ENCODE assay signal across 21 cellular contexts in genomic region chr2:12685145-12685544, GRCh38. TPM values are rescaled to one million over a fixed set of nuclear protein-coding genes. Genes with fewer than 3 reads are reported as not detected.
A peak's percentile ranks its signal among the peaks of the same experiment; 100 is the strongest.
DNase-seq lines count a peak whose midpoint lies in the region; ATAC-seq and TF ChIP-seq lines count a peak whose summit lies in the region.
"Had no signal": no experiment of that assay in that cellular context is flagged by ENCODE, and none has a peak within 500 bp of the region (broad histone marks: within the 10 kb centered on the region; RNA-seq: fewer than 3 reads in every experiment).

No MANE protein-coding gene starts in this region.

- no peaks in the 10 kb centered on the region for H3K9me2 ChIP-seq in SK-N-SH
- H3K9me2 ChIP-seq in PC-9 (ENCODE audit: insufficient read depth), result no peaks in the 10 kb centered on the region

- TF ChIP-seq CTCF in SK-N-SH (IDR thresholded peaks at IDR 0.05) (no peak), PC-9 (conservative IDR thresholded peaks at IDR 0.05) (no peak), fibroblast of lung (conservative IDR thresholded peaks at IDR 0.05 in 1 of 2, IDR thresholded peaks at IDR 0.05 in 1 of 2; ENCODE audit: low read depth in 1 of 2, low read length in 2 of 2) (no peak)

- no peaks in the 10 kb centered on the region for H4K20me1 ChIP-seq in SK-N-SH (ENCODE audit: insufficient read depth)
- no peaks in the 10 kb centered on the region for H4K20me1 ChIP-seq in PC-9 (ENCODE audit: insufficient read depth)
- H4K20me1 ChIP-seq in fibroblast of lung (ENCODE audit: control insufficient read depth, extremely low read depth, insufficient read depth, low read length), result no peaks in the 10 kb centered on the region

- H3K4me2 ChIP-seq in SK-N-SH, result no peak overlapping the region
- H3K4me2 ChIP-seq in PC-9, result peak overlapping the region; percentile 42
- no peak overlapping the region for H3K4me2 ChIP-seq in fibroblast of lung (ENCODE audit: extremely low read depth, insufficient read depth, low read length)

- H3K9me3 ChIP-seq in SK-N-SH (peaks cover 6% of the 10 kb centered on the region; the same call in 1 of the 2 replicates), PC-9 (ENCODE audit: insufficient read depth, low read depth) (peaks cover 10% of the 10 kb centered on the region), fibroblast of lung (ENCODE audit: control insufficient read depth, insufficient read depth, low read depth, low read length) (no peaks in the 10 kb centered on the region), stomach smooth muscle (ENCODE audit: control insufficient read depth in 2 of 2, low read length in 2 of 2) (no peaks in the 10 kb centered on the region)
- H3K9me3 ChIP-seq: breast epithelium, thyroid gland had no signal

- H3K27me3 ChIP-seq in SK-N-SH (ENCODE audit: insufficient read depth) (no peaks in the 10 kb centered on the region), PC-9 (ENCODE audit: insufficient read depth, low read depth) (no peaks in the 10 kb centered on the region), fibroblast of lung (ENCODE audit: control insufficient read depth, insufficient read depth, low read length) (no peaks in the 10 kb centered on the region), stomach smooth muscle (ENCODE audit: control insufficient read depth in 1 of 2, insufficient read depth in 2 of 2, low read length in 2 of 2) (no peaks in the 10 kb centered on the region)
- H3K27me3 ChIP-seq: breast epithelium, thyroid gland had no signal

- POLR2A ChIA-PET in SK-N-SH (lab: Yijun Ruan, JAX) (no interaction called here), PC-9 (lab: Charles Lee; ENCODE audit: unreplicated experiment) (no interaction called here)

- CTCF ChIA-PET in SK-N-SH (lab: Yijun Ruan, JAX) (interaction anchor here (1.0 to 1.5 kb wide), 2 partner anchors 10 to 24 kb away, joined by 3 to 5 read pairs; no protein-coding TSS in a partner anchor), PC-9 (lab: Charles Lee) (no interaction called here)

- H3K4me3 ChIP-seq in SK-N-SH (ENCODE audit: low read depth in 2 of 2, low read length in 1 of 2) (no peak overlapping the region), PC-9 (no peak overlapping the region), fibroblast of lung (replicated peaks in 1 of 4; ENCODE audit: control extremely low read depth in 1 of 4, insufficient read depth in 1 of 4, low read depth in 3 of 4, low read length in 4 of 4) (no peak overlapping the region), stomach smooth muscle (ENCODE audit: low read length in 2 of 2) (no peak overlapping the region)
- H3K4me3 ChIP-seq: breast epithelium, left ventricle myocardium inferior, thyroid gland had no signal

- DNase-seq in SK-N-SH (no peak), PC-9 (no peak), fibroblast of lung (ENCODE audit: low read depth in 2 of 2) (peak; percentile 69 to 77), SIG-M5 (lab: John Stamatoyannopoulos, UW) (no peak), dermis blood vessel endothelial cell (no peak)
- DNase-seq: activated CD4-positive, alpha-beta T cell treated with anti-CD3 and anti-CD28 coated beads for 48 hours; activated naive CD4-positive, alpha-beta T cell treated with anti-CD3 and anti-CD28 coated beads, Interleukin-2, amount 50 U/mL, for 16 hours; amniotic stem cell; CD4-positive, alpha-beta memory T cell; effector CD4-positive, alpha-beta T cell; KG1; left ventricle myocardium inferior; NCI-H1105; posterior cingulate gyrus; stimulated activated naive CD8-positive, alpha-beta T cell treated with anti-CD3 and anti-CD28 coated beads, Interleukin-15, amount 100 ng/mL, for 72 hours; thyroid gland had no signal

- H3K9ac ChIP-seq in SK-N-SH, result no peak overlapping the region
- no peak overlapping the region for H3K9ac ChIP-seq in fibroblast of lung (ENCODE audit: insufficient read depth, low read length)
- no peak overlapping the region for H3K9ac ChIP-seq in stomach smooth muscle (ENCODE audit: low read length in 2 of 2)

- H3K36me3 ChIP-seq in SK-N-SH (replicated peaks in 1 of 2; ENCODE audit: control insufficient read depth in 1 of 2, insufficient read depth in 2 of 2, low read length in 1 of 2), result no peaks in the 10 kb centered on the region
- H3K36me3 ChIP-seq in PC-9 (ENCODE audit: low read depth), result no peaks in the 10 kb centered on the region
- no peaks in the 10 kb centered on the region for H3K36me3 ChIP-seq in fibroblast of lung (ENCODE audit: control insufficient read depth, insufficient read depth, low read length)
- H3K36me3 ChIP-seq in stomach smooth muscle (ENCODE audit: control insufficient read depth in 2 of 2, insufficient read depth in 2 of 2, low read length in 2 of 2), result no peaks in the 10 kb centered on the region
- H3K36me3 ChIP-seq: breast epithelium, left ventricle myocardium inferior, thyroid gland had no signal

- no peaks in the 10 kb centered on the region for H3K4me1 ChIP-seq in SK-N-SH (ENCODE audit: control insufficient read depth in 1 of 2, insufficient read depth in 2 of 2, low read depth in 1 of 2, low read length in 1 of 2)
- peaks cover 14% of the 10 kb centered on the region for H3K4me1 ChIP-seq in PC-9 (replicated peaks; ENCODE audit: insufficient read depth)
- H3K4me1 ChIP-seq in fibroblast of lung (ENCODE audit: control insufficient read depth, extremely low read depth, insufficient read depth, low read length), result no peaks in the 10 kb centered on the region
- peaks cover 18% of the 10 kb centered on the region for H3K4me1 ChIP-seq in stomach smooth muscle (ENCODE audit: control insufficient read depth, insufficient read depth, low read length)
- H3K4me1 ChIP-seq: thyroid gland had no signal

- no peak overlapping the region; a peak in 1 of 4 replicates for H3K27ac ChIP-seq in SK-N-SH (ENCODE audit: low read depth in 2 of 2, low read length in 1 of 2)
- H3K27ac ChIP-seq in PC-9, result no peak overlapping the region
- no peak overlapping the region for H3K27ac ChIP-seq in fibroblast of lung (ENCODE audit: insufficient read depth, low read length)
- peak overlapping the region; percentile 60 for H3K27ac ChIP-seq in stomach smooth muscle (ENCODE audit: low read length)
- H3K27ac ChIP-seq: HL-60, left ventricle myocardium inferior, thyroid gland had no signal

- no peak overlapping the region for H2AFZ ChIP-seq in SK-N-SH (ENCODE audit: low read depth)
- no peak overlapping the region for H2AFZ ChIP-seq in PC-9
- no peak overlapping the region for H2AFZ ChIP-seq in fibroblast of lung (ENCODE audit: low read length)

- 77% methylated on average over 3 of the region's 3 CpGs for WGBS in SK-N-SH (ENCODE audit: low lambda C conversion rate)

- H3F3A ChIP-seq in SK-N-SH (replicated peaks; ENCODE audit: insufficient read depth) (no peaks in the 10 kb centered on the region), PC-9 (ENCODE audit: insufficient read depth, low read depth) (peaks cover 9% of the 10 kb centered on the region; the same call in 1 of the 2 replicates)

- H3K79me2 ChIP-seq in SK-N-SH (ENCODE audit: insufficient read depth) (no peaks in the 10 kb centered on the region), PC-9 (ENCODE audit: low read depth) (no peaks in the 10 kb centered on the region), fibroblast of lung (ENCODE audit: control insufficient read depth, insufficient read depth, low read length) (no peaks in the 10 kb centered on the region)

- no peak for TF ChIP-seq EP300 in SK-N-SH (IDR thresholded peaks at IDR 0.05; ENCODE audit: borderline replicate concordance in 1 of 2, low read depth in 1 of 2, low read length in 1 of 2)

- ATAC-seq in SK-N-SH treated with all-trans-retinoic acid at 6 μM for 48 hours (peak; percentile 55), HG02610 (IDR thresholded peaks at IDR 0.05; ENCODE audit: unreplicated experiment) (no peak)
- ATAC-seq: stimulated activated naive CD8-positive, alpha-beta T cell treated with anti-CD3 and anti-CD28 coated beads, Interleukin-15, amount 100 ng/mL, for 72 hours had no signal

- BruUV-seq in PC-9 (replicated peaks; lab: Mats Ljungman, UMichigan), result no TSS peak

- intact Hi-C loops in PC-9 (cut with micrococcal nuclease; ENCODE audit: unreplicated experiment), result no loop called here

- no peak for TF ChIP-seq RAD21 in SK-N-SH (IDR thresholded peaks at IDR 0.05; ENCODE audit: low read length)

TF ChIP-seq in SK-N-SH treated with all-trans-retinoic acid at 6 μM for 48 hours, 23 proteins besides CTCF, POLR2A, EP300 and RAD21:
- TF ChIP-seq BACH2 (CRISPR knock-in tag; IDR thresholded peaks at IDR 0.05; ENCODE audit: borderline replicate concordance) (no peak), ZNF565 (CRISPR knock-in tag; conservative IDR thresholded peaks at IDR 0.05; ENCODE audit: low read depth) (no peak)

TF ChIP-seq in SK-N-SH, 30 proteins besides CTCF, POLR2A, EP300 and RAD21 (continues in another document):
- TF ChIP-seq SIN3A (IDR thresholded peaks at IDR 0.05; ENCODE audit: borderline replicate concordance, low read depth, low read length) (no peak), TAF1 (IDR thresholded peaks at IDR 0.05; ENCODE audit: borderline replicate concordance, low read depth, low read length) (no peak), USF2 (IDR thresholded peaks at IDR 0.05; ENCODE audit: borderline replicate concordance, low read depth, low read length) (no peak), MEF2A (IDR thresholded peaks at IDR 0.05; ENCODE audit: borderline replicate concordance, low read depth) (no peak), POLR2AphosphoS5 (IDR thresholded peaks at IDR 0.05; ENCODE audit: low read depth, low read length) (no peak), MAX (IDR thresholded peaks at IDR 0.05; ENCODE audit: low read depth) (no peak), RFX5 (IDR thresholded peaks at IDR 0.05; ENCODE audit: low read length) (no peak), FOSL2 (IDR thresholded peaks at IDR 0.05; ENCODE audit: borderline replicate concordance, low read depth) (no peak), MXI1 (IDR thresholded peaks at IDR 0.05; ENCODE audit: low read depth, low read length) (no peak)

RNA-seq across cellular contexts. Expression of gene TRIB2, which starts 31.6 kb away (rescaled TPM):
- 21.0 and 27.5 TPM in 2 replicates for polyA plus RNA-seq in SK-N-SH (2012; rRNA removed)
- 23.5 and 23.8 TPM in 2 replicates for polyA plus RNA-seq in SK-N-SH (2012; cell fraction: cytosol; rRNA removed)
- 56.4 and 71.7 TPM in 2 replicates for polyA plus RNA-seq in SK-N-SH (2012; cell fraction: nucleus; rRNA removed)
- 18.9 and 20.2 TPM in 2 replicates for total RNA-seq in PC-9 (2021)
- 31.0 and 38.5 TPM in 2 replicates for total RNA-seq in fibroblast of lung
- 23.4 and 26.1 TPM in 2 replicates for polyA plus RNA-seq in fibroblast of lung
- polyA plus RNA-seq in fibroblast of lung (2012), result 21.0 and 29.7 TPM in 2 replicates
- 22.2 and 35.6 TPM in 2 replicates for polyA minus RNA-seq in fibroblast of lung (ENCODE audit: low replicate concordance)
- total RNA-seq in dermis blood vessel endothelial cell, result 73.6 and 141 TPM in 2 replicates

Comparison
In these comparisons a context has a peak if more than half of its experiments do, and no peak if none do; other contexts are left out.
1. DNase-seq: peak in fibroblast of lung (2 of 2); none in SK-N-SH (single experiment), PC-9 (0 of 2), SIG-M5 (single experiment) and dermis blood vessel endothelial cell (single experiment).